13 cellular contexts compared by ENCODE assay signal in the genomic region with DNA sequence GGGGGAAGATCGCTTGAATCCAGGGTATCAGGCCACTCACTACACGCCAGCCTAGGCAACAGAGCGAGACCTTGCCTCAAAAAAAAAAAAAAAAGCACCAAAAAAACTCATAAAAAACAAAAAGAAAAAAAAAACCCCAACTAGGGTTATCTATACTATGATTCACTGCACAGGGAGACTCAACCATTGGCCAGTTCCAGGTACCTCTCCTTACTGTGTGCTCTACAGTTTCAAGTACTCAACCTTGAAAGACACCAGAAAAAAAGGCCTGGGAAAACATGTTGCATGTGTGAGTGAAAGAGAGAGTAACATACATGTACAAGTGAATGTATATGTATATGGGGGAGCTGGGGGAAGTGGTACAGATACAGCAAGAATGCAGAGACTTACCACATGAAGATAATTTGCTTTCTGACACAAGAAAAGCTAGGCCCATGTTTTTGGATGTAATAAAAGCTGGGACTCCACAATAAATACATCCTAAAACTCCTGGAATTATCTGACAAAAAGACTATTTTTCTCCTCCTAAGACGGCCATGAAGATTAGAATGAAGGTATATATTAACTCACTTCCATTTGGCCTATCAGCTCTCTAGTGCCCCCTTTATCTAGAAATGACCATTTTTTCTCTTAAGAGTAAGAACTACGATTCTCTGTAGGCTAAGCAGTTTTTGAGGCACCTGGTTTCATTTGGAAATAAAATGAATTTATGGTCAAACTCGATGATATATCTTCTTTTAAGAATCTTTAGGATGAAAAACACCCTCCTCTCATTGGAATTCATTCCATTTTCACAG. TPM values are rescaled to one million over a fixed set of nuclear protein-coding genes. Genes with fewer than 3 reads are reported as not detected.
DNase-seq lines count a peak whose midpoint lies in the region; ATAC-seq and TF ChIP-seq lines count a peak whose summit lies in the region.
"Had no signal": no experiment of that assay in that cellular context is flagged by ENCODE, and none has a peak within 500 bp of the region (broad histone marks: within the 10 kb centered on the region; RNA-seq: fewer than 3 reads in every experiment).

No MANE protein-coding gene starts in this region.

- CTCF ChIA-PET in PC-3 (lab: Charles Lee), result no interaction called here

- TF ChIP-seq CTCF in BE2C (IDR thresholded peaks at IDR 0.05; ENCODE audit: low read depth, low read length), result peak; percentile 36
- peak; percentile 48 for TF ChIP-seq CTCF in DOHH2 (IDR thresholded peaks at IDR 0.05; ENCODE audit: low read depth, low read length, poor library complexity, severe bottlenecking)
- peak; percentile 49 for TF ChIP-seq CTCF in PC-3 (conservative IDR thresholded peaks at IDR 0.05; ENCODE audit: low read depth, low read length)
- peak; percentile 9 for TF ChIP-seq CTCF in fibroblast of mammary gland (conservative IDR thresholded peaks at IDR 0.05; ENCODE audit: control insufficient read depth, insufficient read depth, low read depth, low read length)
- TF ChIP-seq CTCF in esophagus squamous epithelium (IDR thresholded peaks at IDR 0.05), result no peak
- no peak for TF ChIP-seq CTCF in WERI-Rb-1 (IDR thresholded peaks at IDR 0.05; ENCODE audit: low read depth, low read length)

- no peaks in the 10 kb centered on the region for H3K27me3 ChIP-seq in BE2C
- H3K27me3 ChIP-seq in DOHH2 (ENCODE audit: control insufficient read depth, low read length), result no peaks in the 10 kb centered on the region
- no peaks in the 10 kb centered on the region for H3K27me3 ChIP-seq in PC-3 (ENCODE audit: low read length)
- no peaks in the 10 kb centered on the region for H3K27me3 ChIP-seq in esophagus squamous epithelium
- no peaks in the 10 kb centered on the region for H3K27me3 ChIP-seq in WERI-Rb-1 (ENCODE audit: insufficient read depth, low read depth, severe bottlenecking)
- H3K27me3 ChIP-seq: Peyer's patch had no signal

- H3F3A ChIP-seq in DOHH2 (ENCODE audit: control insufficient read depth, insufficient read depth), result peaks cover 5% of the 10 kb centered on the region; the same call in 1 of the 2 replicates
- H3F3A ChIP-seq in PC-3 (ENCODE audit: low read length, unreplicated experiment), result no peaks in the 10 kb centered on the region

- peaks cover 25% of the 10 kb centered on the region for H3K36me3 ChIP-seq in BE2C
- peaks cover 43% of the 10 kb centered on the region for H3K36me3 ChIP-seq in DOHH2 (ENCODE audit: control insufficient read depth, low read length)
- H3K36me3 ChIP-seq in PC-3 (ENCODE audit: low read depth, low read length), result peaks cover 16% of the 10 kb centered on the region
- peaks cover 0 to 52% (median 9%) of the 10 kb centered on the region in 3 donors for H3K36me3 ChIP-seq in esophagus squamous epithelium
- peaks cover 77% of the 10 kb centered on the region for H3K36me3 ChIP-seq in WERI-Rb-1

- no peak for ATAC-seq in PC-3

- intact Hi-C loops in PC-3 (cut with micrococcal nuclease), result no loop called here
- intact Hi-C loops in esophagus squamous epithelium (cut with DNase I), result no loop called here
- intact Hi-C loops in cardiac septum (cut with DNase I), result no loop called here

- no peaks in the 10 kb centered on the region for H3K9me3 ChIP-seq in BE2C
- no peaks in the 10 kb centered on the region for H3K9me3 ChIP-seq in DOHH2 (ENCODE audit: control insufficient read depth, insufficient read depth, low read length)
- no peaks in the 10 kb centered on the region for H3K9me3 ChIP-seq in PC-3 (ENCODE audit: low read length)
- H3K9me3 ChIP-seq in esophagus squamous epithelium, result no peaks in the 10 kb centered on the region
- H3K9me3 ChIP-seq in WERI-Rb-1 (ENCODE audit: severe bottlenecking), result no peaks in the 10 kb centered on the region
- H3K9me3 ChIP-seq: Peyer's patch had no signal

- no peaks in the 10 kb centered on the region for H3K9me2 ChIP-seq in DOHH2 (replicated peaks; ENCODE audit: control insufficient read depth, low read length)
- H3K9me2 ChIP-seq in PC-3 (replicated peaks; ENCODE audit: low read length), result no peaks in the 10 kb centered on the region

- H3K27ac ChIP-seq in DOHH2 (ENCODE audit: low read depth, low read length) (no peak overlapping the region), PC-3 (ENCODE audit: low read length) (no peak overlapping the region), esophagus squamous epithelium (no peak overlapping the region), WERI-Rb-1 (no peak overlapping the region)
- H3K27ac ChIP-seq: Peyer's patch had no signal

- POLR2A ChIA-PET in PC-3 (lab: Charles Lee; ENCODE audit: unreplicated experiment), result interaction anchor here (0.5 kb wide), 1 partner anchor 166 kb away, joined by 7 read pairs; no protein-coding TSS in a partner anchor

- no peak overlapping the region for H3K9ac ChIP-seq in PC-3 (ENCODE audit: low read length)

- BruUV-seq in PC-3 (replicated peaks; lab: Mats Ljungman, UMichigan), result TSS peak; percentile 28

- H3K4me1 ChIP-seq in BE2C, result no peaks in the 10 kb centered on the region
- H3K4me1 ChIP-seq in DOHH2 (ENCODE audit: control insufficient read depth, low read length), result peaks cover 25% of the 10 kb centered on the region
- H3K4me1 ChIP-seq in PC-3 (ENCODE audit: insufficient read depth, low read length), result no peaks in the 10 kb centered on the region
- no peaks in the 10 kb centered on the region for H3K4me1 ChIP-seq in esophagus squamous epithelium
- H3K4me1 ChIP-seq: Peyer's patch had no signal

- H3K4me2 ChIP-seq in DOHH2 (ENCODE audit: low read length) (no peak overlapping the region), PC-3 (ENCODE audit: low read length) (no peak overlapping the region)

- H3K4me3 ChIP-seq in BE2C (ENCODE audit: low read depth, low read length), result no peak overlapping the region
- H3K4me3 ChIP-seq in DOHH2 (ENCODE audit: low read length), result no peak overlapping the region
- no peak overlapping the region for H3K4me3 ChIP-seq in PC-3 (ENCODE audit: low read length)
- H3K4me3 ChIP-seq in fibroblast of mammary gland (ENCODE audit: control insufficient read depth, low read depth, low read length), result no peak overlapping the region
- no peak overlapping the region for H3K4me3 ChIP-seq in esophagus squamous epithelium
- H3K4me3 ChIP-seq in WERI-Rb-1 (ENCODE audit: low read depth, low read length), result no peak overlapping the region
- H3K4me3 ChIP-seq: lung, Peyer's patch had no signal

- H2AFZ ChIP-seq in PC-3 (ENCODE audit: low read length), result no peak overlapping the region

- TF ChIP-seq POLR2A in esophagus squamous epithelium (IDR thresholded peaks at IDR 0.05), result no peak

- 85 to 89% methylated on average over 5 to 6 of the region's 6 CpGs for WGBS in esophagus squamous epithelium, 2 donors

- no peak for DNase-seq in BE2C
- DNase-seq in PC-3, result no peak
- DNase-seq in fibroblast of mammary gland (ENCODE audit: low read depth), result no peak
- DNase-seq in esophagus squamous epithelium (lab: John Stamatoyannopoulos, UW), result no peak
- no peak for DNase-seq in WERI-Rb-1
- no peak for DNase-seq in cardiac septum (ENCODE audit: low spot score)
- DNase-seq: C1 segment of cervical spinal cord, DMS79, NCI-H1930, NCI-H524, Peyer's patch had no signal

- no peaks in the 10 kb centered on the region for H4K20me1 ChIP-seq in DOHH2 (ENCODE audit: control insufficient read depth, insufficient read depth, low read depth, low read length)
- H4K20me1 ChIP-seq in PC-3 (ENCODE audit: low read length), result no peaks in the 10 kb centered on the region

- H3K79me2 ChIP-seq in DOHH2 (ENCODE audit: control insufficient read depth, low read length) (peaks cover 64% of the 10 kb centered on the region), PC-3 (ENCODE audit: low read length) (0 out of 2 replicates have a peak, but pooled peaks cover 3% of the 10 kb centered on the region)

RNA-seq across cellular contexts. Expression of a gene that starts 52.2 kb away (rescaled TPM):
- 70.5 TPM for polyA plus RNA-seq in BE2C (2012; ENCODE audit: insufficient read depth, insufficient read length, low read depth)
- total RNA-seq in PC-3 (2014; rRNA removed) (6.3 and 9.2 TPM in 2 replicates), esophagus squamous epithelium (10 to 100 TPM in 2 of 4 donors, 1 to 10 TPM in 2; 7.6 to 15.0 (median 11.2) TPM), cardiac septum (9.8 TPM)

Comparison
In these comparisons a context has a peak if more than half of its experiments do, and no peak if none do; other contexts are left out.
1. CTCF ChIP-seq: peak in BE2C (single experiment), DOHH2 (single experiment), PC-3 (single experiment) and fibroblast of mammary gland (single experiment); none in esophagus squamous epithelium (0 of 6) and WERI-Rb-1 (single experiment).